Comparison of ENCODE assay signal across 12 cellular contexts in the genomic region with DNA sequence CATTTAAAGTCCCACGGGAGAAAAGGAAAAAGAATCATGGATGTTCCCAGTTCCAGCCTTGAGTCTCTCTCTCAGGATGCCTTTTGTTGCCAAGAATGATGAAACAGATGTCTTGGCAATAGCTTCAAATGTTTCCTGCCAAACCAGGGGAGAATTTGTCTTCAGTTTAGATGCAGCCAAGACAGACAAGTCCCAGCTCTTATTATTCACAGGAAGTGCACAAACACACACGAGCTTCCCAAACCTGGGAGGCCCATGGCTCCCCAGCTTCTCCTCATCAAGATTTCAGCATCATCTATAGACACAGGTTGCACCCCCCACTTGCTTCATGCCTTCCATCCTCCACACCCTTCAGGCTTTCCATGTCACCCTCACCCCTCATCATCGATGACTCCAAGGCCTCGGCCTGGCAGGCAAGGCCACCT. TPM values are rescaled to one million over a fixed set of nuclear protein-coding genes. Genes with fewer than 3 reads are reported as not detected.
DNase-seq lines count a peak whose midpoint lies in the region; ATAC-seq, FAIRE-seq and TF ChIP-seq lines count a peak whose summit lies in the region.
"Had no signal": no experiment of that assay in that cellular context is flagged by ENCODE, and none has a peak within 500 bp of the region (broad histone marks: within the 10 kb centered on the region; RNA-seq: fewer than 3 reads in every experiment).

No MANE protein-coding gene starts in this region.

- no peak for FAIRE-seq in frontal cortex (lab: Jason Lieb, UNC)
- FAIRE-seq: endometrium had no signal

- H3K4me1 ChIP-seq in parathyroid adenoma: peaks cover 3% of the 10 kb centered on the region

- no peak overlapping the region for H3K4me2 ChIP-seq in parathyroid adenoma (ENCODE audit: low read length)

- ATAC-seq in Right ventricle myocardium inferior (peak; percentile 75), HG03280 (IDR thresholded peaks at IDR 0.05; ENCODE audit: unreplicated experiment) (no peak), GM21737 (IDR thresholded peaks at IDR 0.05; ENCODE audit: unreplicated experiment) (no peak)

- no peaks in the 10 kb centered on the region for H3K36me3 ChIP-seq in parathyroid adenoma (ENCODE audit: control insufficient read depth, insufficient read depth, low read length)

- H3K4me3 ChIP-seq in parathyroid adenoma (ENCODE audit: low read depth, low read length): no peak overlapping the region

- intact Hi-C loops in Right ventricle myocardium inferior (cut with DNase I): no loop called here

- H3K9me3 ChIP-seq in parathyroid adenoma (ENCODE audit: control insufficient read depth, low read length): no peaks in the 10 kb centered on the region

- peaks cover 2% of the 10 kb centered on the region for H3K79me2 ChIP-seq in parathyroid adenoma

- no peaks in the 10 kb centered on the region for H3K27me3 ChIP-seq in parathyroid adenoma (ENCODE audit: control insufficient read depth, insufficient read depth, low read length)

- H3K27ac ChIP-seq in parathyroid adenoma: peak overlapping the region; percentile 45

- DNase-seq in AG09319 (ENCODE audit: extremely low read depth, low read depth): peak; percentile 65
- peak; percentile 94 for DNase-seq in amniotic epithelial cell (ENCODE audit: low read depth)
- DNase-seq in Right ventricle myocardium inferior (ENCODE audit: missing footprints): peak; percentile 42
- no peak for DNase-seq in frontal cortex (ENCODE audit: low spot score in 2 of 2)
- no peak for DNase-seq in GM20000 (ENCODE audit: low spot score)
- DNase-seq: activated T-cell treated with anti-CD3 and anti-CD28 coated beads, Interleukin-2, amount 50 U/mL, for 24 hours; GOT3; naive B cell had no signal

- H2AFZ ChIP-seq in parathyroid adenoma: no peak overlapping the region

- H3K9ac ChIP-seq in parathyroid adenoma: no peak overlapping the region

- no peak for TF ChIP-seq CTCF in AG09319 (IDR thresholded peaks at IDR 0.05; ENCODE audit: low read depth, low read length)
- TF ChIP-seq CTCF in parathyroid adenoma (IDR thresholded peaks at IDR 0.05): no peak
- TF ChIP-seq CTCF in GM20000 (IDR thresholded peaks at IDR 0.05; ENCODE audit: extremely low read depth, missing control alignments): no peak

RNA-seq across cellular contexts. Expression of gene HS1BP3, which starts 45.9 kb away (rescaled TPM):
- total RNA-seq in Right ventricle myocardium inferior: 20.1 TPM
- 7.7 TPM for total RNA-seq in frontal cortex

Comparison
In these comparisons a context has a peak if more than half of its experiments do, and no peak if none do; other contexts are left out.
1. DNase-seq: peak in AG09319 (single experiment), amniotic epithelial cell (single experiment) and Right ventricle myocardium inferior (single experiment); none in frontal cortex (0 of 2) and GM20000 (single experiment).